Comparison of ENCODE assay signal across 8 cellular contexts in the genomic region with DNA sequence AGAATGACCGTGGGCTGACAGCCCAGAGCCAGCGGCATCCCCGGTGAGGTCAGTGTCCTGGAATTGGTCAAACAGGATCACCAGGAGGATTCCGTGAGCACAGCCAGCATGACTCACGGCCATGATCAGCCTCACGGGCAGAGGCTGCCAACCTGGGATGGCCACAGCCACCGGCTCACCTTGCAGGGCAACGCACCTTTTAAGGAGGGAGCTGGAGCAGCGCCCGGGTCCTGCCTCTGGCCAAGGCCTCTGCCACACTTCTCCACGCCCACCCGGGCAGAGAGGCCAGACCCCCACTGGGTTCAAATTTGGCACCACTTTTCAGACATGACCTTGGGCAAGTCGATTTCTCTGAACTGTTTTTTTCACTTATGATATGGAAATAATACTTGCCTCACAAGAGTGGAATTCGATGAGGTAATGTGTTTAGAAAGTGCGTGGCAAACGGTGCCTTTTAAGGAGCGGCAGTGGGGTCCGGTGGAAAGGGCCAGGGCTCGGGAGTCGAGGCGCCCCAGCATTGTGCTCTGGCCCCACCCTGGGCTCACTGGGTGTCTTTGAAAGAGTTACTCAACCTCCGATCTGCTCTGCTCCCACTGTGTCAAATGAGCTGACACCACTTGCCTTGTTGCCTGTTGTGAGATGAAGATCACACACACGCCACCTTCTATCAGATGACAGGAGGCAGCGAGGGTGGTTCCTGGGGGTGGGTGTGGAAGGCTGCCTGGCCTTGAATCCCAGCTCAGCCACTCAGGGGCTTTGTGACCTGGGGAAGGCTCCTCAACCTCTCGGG. TPM values are rescaled to one million over a fixed set of nuclear protein-coding genes. Genes with fewer than 3 reads are reported as not detected.
DNase-seq lines count a peak whose midpoint lies in the region; ATAC-seq and TF ChIP-seq lines count a peak whose summit lies in the region.

No MANE protein-coding gene starts in this region.

- H3K36me3 ChIP-seq in colonic mucosa (no peaks in the 10 kb centered on the region), vagina (no peaks in the 10 kb centered on the region)

- H3K9me3 Mint-ChIP-seq in activated naive CD8-positive, alpha-beta T cell (ENCODE audit: low read depth): no peaks in the 10 kb centered on the region
- no peaks in the 10 kb centered on the region for H3K9me3 Mint-ChIP-seq in activated naive CD8-positive, alpha-beta T cell treated with anti-CD3 and anti-CD28 coated beads for 36 hours

- peak overlapping the region; percentile 79 for H3K27ac ChIP-seq in colonic mucosa
- H3K27ac ChIP-seq in vagina: peak overlapping the region; percentile 85

- ATAC-seq in GM21381 (IDR thresholded peaks at IDR 0.05; ENCODE audit: unreplicated experiment): no peak

- H3K36me3 Mint-ChIP-seq in activated naive CD8-positive, alpha-beta T cell: no peaks in the 10 kb centered on the region
- H3K36me3 Mint-ChIP-seq in activated naive CD8-positive, alpha-beta T cell treated with anti-CD3 and anti-CD28 coated beads for 36 hours: no peaks in the 10 kb centered on the region

- H3K4me1 ChIP-seq in colonic mucosa: peaks cover 16% of the 10 kb centered on the region
- peaks cover 61% of the 10 kb centered on the region for H3K4me1 ChIP-seq in vagina

- no peaks in the 10 kb centered on the region for H3K27me3 Mint-ChIP-seq in activated naive CD8-positive, alpha-beta T cell
- no peaks in the 10 kb centered on the region for H3K27me3 Mint-ChIP-seq in activated naive CD8-positive, alpha-beta T cell treated with anti-CD3 and anti-CD28 coated beads for 36 hours

- TF ChIP-seq CTCF in colonic mucosa (IDR thresholded peaks at IDR 0.05) (no peak), vagina (IDR thresholded peaks at IDR 0.05) (no peak)

- intact Hi-C loops in colonic mucosa (cut with DNase I): no loop called here
- intact Hi-C loops in vagina (cut with DNase I): loop anchor here (5.0 kb wide), 1 partner anchor 163 kb away; no protein-coding TSS in a partner anchor

- TF ChIP-seq POLR2A in vagina (IDR thresholded peaks at IDR 0.05): no peak

- H3K4me3 ChIP-seq in colonic mucosa (no peak overlapping the region), vagina (no peak overlapping the region)

- H3K4me1 Mint-ChIP-seq in activated naive CD8-positive, alpha-beta T cell (ENCODE audit: low read depth): peaks cover 25% of the 10 kb centered on the region
- H3K4me1 Mint-ChIP-seq in activated naive CD8-positive, alpha-beta T cell treated with anti-CD3 and anti-CD28 coated beads for 36 hours: peaks cover 21% of the 10 kb centered on the region

- no peak overlapping the region for H3K4me3 Mint-ChIP-seq in activated naive CD8-positive, alpha-beta T cell
- H3K4me3 Mint-ChIP-seq in activated naive CD8-positive, alpha-beta T cell treated with anti-CD3 and anti-CD28 coated beads for 36 hours: no peak overlapping the region

- peak overlapping the region; percentile 41 for H3K27ac Mint-ChIP-seq in activated naive CD8-positive, alpha-beta T cell
- H3K27ac Mint-ChIP-seq in activated naive CD8-positive, alpha-beta T cell treated with anti-CD3 and anti-CD28 coated beads for 36 hours: no peak overlapping the region

- H3K9me3 ChIP-seq in colonic mucosa (no peaks in the 10 kb centered on the region), vagina (no peaks in the 10 kb centered on the region)

- peak overlapping the region; percentile 13 to 79 for H3K9ac ChIP-seq in colonic mucosa (ENCODE audit: low read depth in 2 of 2, low read length in 2 of 2)

- DNase-seq in activated naive CD8-positive, alpha-beta T cell treated with anti-CD3 and anti-CD28 coated beads for 36 hours: no peak
- DNase-seq in colonic mucosa (peak; percentile 76), medulla oblongata (ENCODE audit: extremely low spot score) (peak; percentile 39), vagina (ENCODE audit: extremely low spot score in 2 of 2) (no peak), pons (ENCODE audit: low spot score) (no peak), COR-L47 (lab: John Stamatoyannopoulos, UW) (no peak)

- H3K27me3 ChIP-seq in colonic mucosa (no peaks in the 10 kb centered on the region), vagina (no peaks in the 10 kb centered on the region)

RNA-seq across cellular contexts. Expression of a gene that starts 16.0 kb away (rescaled TPM):
- 100 to 1,000 TPM; 112 to 113 TPM for total RNA-seq in activated naive CD8-positive, alpha-beta T cell treated with anti-CD3 and anti-CD28 coated beads for 36 hours
- 100 to 1,000 TPM; 101 to 142 TPM for total RNA-seq in colonic mucosa
- total RNA-seq in vagina: 46.9 TPM

RNA-seq across cellular contexts. Expression of a gene that starts 41.4 kb away (rescaled TPM):
- 10 to 100 TPM; 26.0 to 28.4 TPM for total RNA-seq in activated naive CD8-positive, alpha-beta T cell treated with anti-CD3 and anti-CD28 coated beads for 36 hours
- total RNA-seq in colonic mucosa: 10 to 100 TPM in 1 of 2 donors, 1 to 10 TPM in 1; 3.6 to 14.3 TPM
- total RNA-seq in vagina: 3.7 TPM

Comparison
In these comparisons a context has a peak if more than half of its experiments do, and no peak if none do; other contexts are left out.
1. DNase-seq: peak in colonic mucosa (single experiment) and medulla oblongata (single experiment); none in activated naive CD8-positive, alpha-beta T cell treated with anti-CD3 and anti-CD28 coated beads for 36 hours (single experiment), vagina (0 of 2), pons (single experiment) and COR-L47 (single experiment).